Comparison of ENCODE assay signal across 1 cellular context in the genomic region with DNA sequence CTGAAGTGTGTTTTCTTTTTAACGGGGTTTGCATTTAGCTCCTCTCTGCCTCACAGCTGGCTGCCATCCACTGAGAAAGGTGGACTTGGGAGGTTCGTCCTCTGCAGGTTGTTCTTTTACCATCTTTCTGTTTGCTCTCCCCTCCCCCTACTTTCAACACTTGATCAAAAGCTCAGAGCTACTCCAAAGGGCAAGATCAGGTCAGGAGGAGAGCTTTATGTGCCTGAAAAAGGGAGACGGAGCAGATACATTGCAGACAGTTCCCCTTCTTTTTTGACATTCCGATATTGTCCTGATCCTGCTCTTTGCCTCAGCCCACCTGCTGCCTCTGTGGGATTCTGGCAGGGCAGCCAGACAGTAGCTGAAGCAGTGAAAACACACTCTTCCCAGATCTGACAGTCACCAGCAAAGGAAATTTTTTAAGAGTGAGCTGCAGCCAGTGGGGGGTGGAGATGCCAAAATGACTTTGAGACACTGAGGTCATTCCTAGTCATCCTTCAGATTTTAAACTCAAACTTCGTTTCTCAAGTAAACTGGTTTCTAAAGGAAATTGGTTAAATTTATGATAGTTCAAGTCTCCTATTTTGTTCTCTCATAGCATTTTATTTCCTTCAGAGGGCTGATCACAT.
TF ChIP-seq lines count a peak whose summit lies in the region.

No MANE protein-coding gene starts in this region.

TF ChIP-seq in HepG2, 621 proteins besides CTCF, POLR2A, EP300 and RAD21 (continued from another document and continues in another):
- TF ChIP-seq, protein P1, sequence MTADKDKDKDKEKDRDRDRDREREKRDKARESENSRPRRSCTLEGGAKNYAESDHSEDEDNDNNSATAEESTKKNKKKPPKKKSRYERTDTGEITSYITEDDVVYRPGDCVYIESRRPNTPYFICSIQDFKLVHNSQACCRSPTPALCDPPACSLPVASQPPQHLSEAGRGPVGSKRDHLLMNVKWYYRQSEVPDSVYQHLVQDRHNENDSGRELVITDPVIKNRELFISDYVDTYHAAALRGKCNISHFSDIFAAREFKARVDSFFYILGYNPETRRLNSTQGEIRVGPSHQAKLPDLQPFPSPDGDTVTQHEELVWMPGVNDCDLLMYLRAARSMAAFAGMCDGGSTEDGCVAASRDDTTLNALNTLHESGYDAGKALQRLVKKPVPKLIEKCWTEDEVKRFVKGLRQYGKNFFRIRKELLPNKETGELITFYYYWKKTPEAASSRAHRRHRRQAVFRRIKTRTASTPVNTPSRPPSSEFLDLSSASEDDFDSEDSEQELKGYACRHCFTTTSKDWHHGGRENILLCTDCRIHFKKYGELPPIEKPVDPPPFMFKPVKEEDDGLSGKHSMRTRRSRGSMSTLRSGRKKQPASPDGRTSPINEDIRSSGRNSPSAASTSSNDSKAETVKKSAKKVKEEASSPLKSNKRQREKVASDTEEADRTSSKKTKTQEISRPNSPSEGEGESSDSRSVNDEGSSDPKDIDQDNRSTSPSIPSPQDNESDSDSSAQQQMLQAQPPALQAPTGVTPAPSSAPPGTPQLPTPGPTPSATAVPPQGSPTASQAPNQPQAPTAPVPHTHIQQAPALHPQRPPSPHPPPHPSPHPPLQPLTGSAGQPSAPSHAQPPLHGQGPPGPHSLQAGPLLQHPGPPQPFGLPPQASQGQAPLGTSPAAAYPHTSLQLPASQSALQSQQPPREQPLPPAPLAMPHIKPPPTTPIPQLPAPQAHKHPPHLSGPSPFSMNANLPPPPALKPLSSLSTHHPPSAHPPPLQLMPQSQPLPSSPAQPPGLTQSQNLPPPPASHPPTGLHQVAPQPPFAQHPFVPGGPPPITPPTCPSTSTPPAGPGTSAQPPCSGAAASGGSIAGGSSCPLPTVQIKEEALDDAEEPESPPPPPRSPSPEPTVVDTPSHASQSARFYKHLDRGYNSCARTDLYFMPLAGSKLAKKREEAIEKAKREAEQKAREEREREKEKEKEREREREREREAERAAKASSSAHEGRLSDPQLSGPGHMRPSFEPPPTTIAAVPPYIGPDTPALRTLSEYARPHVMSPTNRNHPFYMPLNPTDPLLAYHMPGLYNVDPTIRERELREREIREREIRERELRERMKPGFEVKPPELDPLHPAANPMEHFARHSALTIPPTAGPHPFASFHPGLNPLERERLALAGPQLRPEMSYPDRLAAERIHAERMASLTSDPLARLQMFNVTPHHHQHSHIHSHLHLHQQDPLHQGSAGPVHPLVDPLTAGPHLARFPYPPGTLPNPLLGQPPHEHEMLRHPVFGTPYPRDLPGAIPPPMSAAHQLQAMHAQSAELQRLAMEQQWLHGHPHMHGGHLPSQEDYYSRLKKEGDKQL (CRISPR knock-in tag; IDR thresholded peaks at IDR 0.05; ENCODE audit: low read depth), result peak; percentile 69; the same call in 1 of the 2 replicates
- TF ChIP-seq, protein P2, sequence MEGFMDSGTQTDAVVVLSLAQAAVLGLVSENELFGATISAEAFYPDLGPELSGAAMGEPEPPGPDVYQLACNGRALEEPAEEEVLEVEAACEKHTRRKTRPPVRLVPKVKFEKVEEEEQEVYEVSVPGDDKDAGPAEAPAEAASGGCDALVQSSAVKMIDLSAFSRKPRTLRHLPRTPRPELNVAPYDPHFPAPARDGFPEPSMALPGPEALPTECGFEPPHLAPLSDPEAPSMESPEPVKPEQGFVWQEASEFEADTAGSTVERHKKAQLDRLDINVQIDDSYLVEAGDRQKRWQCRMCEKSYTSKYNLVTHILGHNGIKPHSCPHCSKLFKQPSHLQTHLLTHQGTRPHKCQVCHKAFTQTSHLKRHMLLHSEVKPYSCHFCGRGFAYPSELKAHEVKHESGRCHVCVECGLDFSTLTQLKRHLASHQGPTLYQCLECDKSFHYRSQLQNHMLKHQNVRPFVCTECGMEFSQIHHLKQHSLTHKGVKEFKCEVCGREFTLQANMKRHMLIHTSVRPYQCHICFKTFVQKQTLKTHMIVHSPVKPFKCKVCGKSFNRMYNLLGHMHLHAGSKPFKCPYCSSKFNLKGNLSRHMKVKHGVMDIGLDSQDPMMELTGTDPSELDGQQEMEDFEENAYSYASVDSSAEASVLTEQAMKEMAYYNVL (CRISPR knock-in tag; IDR thresholded peaks at IDR 0.05; ENCODE audit: borderline replicate concordance), result peak; percentile 99
- TF ChIP-seq, protein P3, sequence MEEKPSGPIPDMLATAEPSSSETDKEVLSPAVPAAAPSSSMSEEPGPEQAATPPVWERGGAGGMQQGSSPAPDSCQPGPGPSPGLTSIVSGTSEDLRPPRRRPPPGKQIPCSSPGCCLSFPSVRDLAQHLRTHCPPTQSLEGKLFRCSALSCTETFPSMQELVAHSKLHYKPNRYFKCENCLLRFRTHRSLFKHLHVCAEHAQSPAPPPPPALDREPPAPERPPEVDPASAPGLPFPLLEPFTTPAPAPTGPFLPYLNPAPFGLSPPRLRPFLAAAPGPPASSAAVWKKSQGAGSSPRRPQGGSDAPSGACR (CRISPR knock-in tag; IDR thresholded peaks at IDR 0.05), result peak; percentile 63; the same call in 1 of the 2 replicates
- TF ChIP-seq, protein P4, sequence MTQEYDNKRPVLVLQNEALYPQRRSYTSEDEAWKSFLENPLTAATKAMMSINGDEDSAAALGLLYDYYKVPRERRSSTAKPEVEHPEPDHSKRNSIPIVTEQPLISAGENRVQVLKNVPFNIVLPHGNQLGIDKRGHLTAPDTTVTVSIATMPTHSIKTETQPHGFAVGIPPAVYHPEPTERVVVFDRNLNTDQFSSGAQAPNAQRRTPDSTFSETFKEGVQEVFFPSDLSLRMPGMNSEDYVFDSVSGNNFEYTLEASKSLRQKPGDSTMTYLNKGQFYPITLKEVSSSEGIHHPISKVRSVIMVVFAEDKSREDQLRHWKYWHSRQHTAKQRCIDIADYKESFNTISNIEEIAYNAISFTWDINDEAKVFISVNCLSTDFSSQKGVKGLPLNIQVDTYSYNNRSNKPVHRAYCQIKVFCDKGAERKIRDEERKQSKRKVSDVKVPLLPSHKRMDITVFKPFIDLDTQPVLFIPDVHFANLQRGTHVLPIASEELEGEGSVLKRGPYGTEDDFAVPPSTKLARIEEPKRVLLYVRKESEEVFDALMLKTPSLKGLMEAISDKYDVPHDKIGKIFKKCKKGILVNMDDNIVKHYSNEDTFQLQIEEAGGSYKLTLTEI (CRISPR knock-in tag; conservative IDR thresholded peaks at IDR 0.05), result no peak
- TF ChIP-seq HNF4G (IDR thresholded peaks at IDR 0.05; ENCODE audit: borderline replicate concordance, low read depth, low read length) (peak; percentile 93), HNF4G (CRISPR knock-in tag; IDR thresholded peaks at IDR 0.05; ENCODE audit: borderline replicate concordance, low read depth) (0 out of 2 replicates have a peak, but pooled peaks have one; percentile 35), ISL2 (CRISPR knock-in tag; IDR thresholded peaks at IDR 0.05) (peak; percentile 90), ETV5 (CRISPR knock-in tag; IDR thresholded peaks at IDR 0.05; ENCODE audit: borderline replicate concordance) (peak; percentile 33; the same call in 1 of the 2 replicates), CBX1 (IDR thresholded peaks at IDR 0.05; ENCODE audit: low read depth) (peak; percentile 88), SALL2 (CRISPR knock-in tag; IDR thresholded peaks at IDR 0.05) (peak; percentile 14; the same call in 1 of the 2 replicates), RBAK (CRISPR knock-in tag; IDR thresholded peaks at IDR 0.05) (peak; percentile 61; the same call in 1 of the 2 replicates), U2AF2 (IDR thresholded peaks at IDR 0.05; ENCODE audit: low read depth, low read length) (no peak), ZMYM2 (CRISPR knock-in tag; IDR thresholded peaks at IDR 0.05) (peak; percentile 55; the same call in 1 of the 2 replicates), SAP130 (CRISPR knock-in tag; IDR thresholded peaks at IDR 0.05; ENCODE audit: low read depth) (peak; percentile 61), NR2F1 (CRISPR knock-in tag; IDR thresholded peaks at IDR 0.05) (peak in 1 of 2 experiments; percentile 80; a peak in 2 of 4 replicates), ZNF484 (CRISPR knock-in tag; IDR thresholded peaks at IDR 0.05; ENCODE audit: borderline replicate concordance, low read depth) (no peak), ZNF264 (CRISPR knock-in tag; IDR thresholded peaks at IDR 0.05) (no peak; the same call in 1 of the 2 replicates), DMAP1 (CRISPR knock-in tag; IDR thresholded peaks at IDR 0.05) (peak; percentile 77), SP5 (CRISPR knock-in tag; IDR thresholded peaks at IDR 0.05; ENCODE audit: borderline replicate concordance, low read depth) (peak; percentile 59; the same call in 1 of the 2 replicates), TCF7 (IDR thresholded peaks at IDR 0.05; ENCODE audit: low read depth) (peak; percentile 85), YY1 (IDR thresholded peaks at IDR 0.05; ENCODE audit: insufficient read depth, insufficient replicate concordance, low read depth, low read length) (peak; percentile 11), SALL1 (CRISPR knock-in tag; IDR thresholded peaks at IDR 0.05) (peak; percentile 89), PITX1 (CRISPR knock-in tag; IDR thresholded peaks at IDR 0.05) (peak; percentile 90)
- TF ChIP-seq, protein P5, sequence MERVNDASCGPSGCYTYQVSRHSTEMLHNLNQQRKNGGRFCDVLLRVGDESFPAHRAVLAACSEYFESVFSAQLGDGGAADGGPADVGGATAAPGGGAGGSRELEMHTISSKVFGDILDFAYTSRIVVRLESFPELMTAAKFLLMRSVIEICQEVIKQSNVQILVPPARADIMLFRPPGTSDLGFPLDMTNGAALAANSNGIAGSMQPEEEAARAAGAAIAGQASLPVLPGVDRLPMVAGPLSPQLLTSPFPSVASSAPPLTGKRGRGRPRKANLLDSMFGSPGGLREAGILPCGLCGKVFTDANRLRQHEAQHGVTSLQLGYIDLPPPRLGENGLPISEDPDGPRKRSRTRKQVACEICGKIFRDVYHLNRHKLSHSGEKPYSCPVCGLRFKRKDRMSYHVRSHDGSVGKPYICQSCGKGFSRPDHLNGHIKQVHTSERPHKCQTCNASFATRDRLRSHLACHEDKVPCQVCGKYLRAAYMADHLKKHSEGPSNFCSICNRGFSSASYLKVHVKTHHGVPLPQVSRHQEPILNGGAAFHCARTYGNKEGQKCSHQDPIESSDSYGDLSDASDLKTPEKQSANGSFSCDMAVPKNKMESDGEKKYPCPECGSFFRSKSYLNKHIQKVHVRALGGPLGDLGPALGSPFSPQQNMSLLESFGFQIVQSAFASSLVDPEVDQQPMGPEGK (CRISPR knock-in tag; IDR thresholded peaks at IDR 0.05), result peak; percentile 52; the same call in 1 of the 2 replicates
- TF ChIP-seq, protein P6, sequence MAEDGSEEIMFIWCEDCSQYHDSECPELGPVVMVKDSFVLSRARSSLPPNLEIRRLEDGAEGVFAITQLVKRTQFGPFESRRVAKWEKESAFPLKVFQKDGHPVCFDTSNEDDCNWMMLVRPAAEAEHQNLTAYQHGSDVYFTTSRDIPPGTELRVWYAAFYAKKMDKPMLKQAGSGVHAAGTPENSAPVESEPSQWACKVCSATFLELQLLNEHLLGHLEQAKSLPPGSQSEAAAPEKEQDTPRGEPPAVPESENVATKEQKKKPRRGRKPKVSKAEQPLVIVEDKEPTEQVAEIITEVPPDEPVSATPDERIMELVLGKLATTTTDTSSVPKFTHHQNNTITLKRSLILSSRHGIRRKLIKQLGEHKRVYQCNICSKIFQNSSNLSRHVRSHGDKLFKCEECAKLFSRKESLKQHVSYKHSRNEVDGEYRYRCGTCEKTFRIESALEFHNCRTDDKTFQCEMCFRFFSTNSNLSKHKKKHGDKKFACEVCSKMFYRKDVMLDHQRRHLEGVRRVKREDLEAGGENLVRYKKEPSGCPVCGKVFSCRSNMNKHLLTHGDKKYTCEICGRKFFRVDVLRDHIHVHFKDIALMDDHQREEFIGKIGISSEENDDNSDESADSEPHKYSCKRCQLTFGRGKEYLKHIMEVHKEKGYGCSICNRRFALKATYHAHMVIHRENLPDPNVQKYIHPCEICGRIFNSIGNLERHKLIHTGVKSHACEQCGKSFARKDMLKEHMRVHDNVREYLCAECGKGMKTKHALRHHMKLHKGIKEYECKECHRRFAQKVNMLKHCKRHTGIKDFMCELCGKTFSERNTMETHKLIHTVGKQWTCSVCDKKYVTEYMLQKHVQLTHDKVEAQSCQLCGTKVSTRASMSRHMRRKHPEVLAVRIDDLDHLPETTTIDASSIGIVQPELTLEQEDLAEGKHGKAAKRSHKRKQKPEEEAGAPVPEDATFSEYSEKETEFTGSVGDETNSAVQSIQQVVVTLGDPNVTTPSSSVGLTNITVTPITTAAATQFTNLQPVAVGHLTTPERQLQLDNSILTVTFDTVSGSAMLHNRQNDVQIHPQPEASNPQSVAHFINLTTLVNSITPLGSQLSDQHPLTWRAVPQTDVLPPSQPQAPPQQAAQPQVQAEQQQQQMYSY (CRISPR knock-in tag; IDR thresholded peaks at IDR 0.05), result peak; percentile 86
- TF ChIP-seq, protein P7, sequence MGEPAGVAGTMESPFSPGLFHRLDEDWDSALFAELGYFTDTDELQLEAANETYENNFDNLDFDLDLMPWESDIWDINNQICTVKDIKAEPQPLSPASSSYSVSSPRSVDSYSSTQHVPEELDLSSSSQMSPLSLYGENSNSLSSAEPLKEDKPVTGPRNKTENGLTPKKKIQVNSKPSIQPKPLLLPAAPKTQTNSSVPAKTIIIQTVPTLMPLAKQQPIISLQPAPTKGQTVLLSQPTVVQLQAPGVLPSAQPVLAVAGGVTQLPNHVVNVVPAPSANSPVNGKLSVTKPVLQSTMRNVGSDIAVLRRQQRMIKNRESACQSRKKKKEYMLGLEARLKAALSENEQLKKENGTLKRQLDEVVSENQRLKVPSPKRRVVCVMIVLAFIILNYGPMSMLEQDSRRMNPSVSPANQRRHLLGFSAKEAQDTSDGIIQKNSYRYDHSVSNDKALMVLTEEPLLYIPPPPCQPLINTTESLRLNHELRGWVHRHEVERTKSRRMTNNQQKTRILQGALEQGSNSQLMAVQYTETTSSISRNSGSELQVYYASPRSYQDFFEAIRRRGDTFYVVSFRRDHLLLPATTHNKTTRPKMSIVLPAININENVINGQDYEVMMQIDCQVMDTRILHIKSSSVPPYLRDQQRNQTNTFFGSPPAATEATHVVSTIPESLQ (CRISPR knock-in tag; conservative IDR thresholded peaks at IDR 0.05), result no peak
- TF ChIP-seq, protein P8, sequence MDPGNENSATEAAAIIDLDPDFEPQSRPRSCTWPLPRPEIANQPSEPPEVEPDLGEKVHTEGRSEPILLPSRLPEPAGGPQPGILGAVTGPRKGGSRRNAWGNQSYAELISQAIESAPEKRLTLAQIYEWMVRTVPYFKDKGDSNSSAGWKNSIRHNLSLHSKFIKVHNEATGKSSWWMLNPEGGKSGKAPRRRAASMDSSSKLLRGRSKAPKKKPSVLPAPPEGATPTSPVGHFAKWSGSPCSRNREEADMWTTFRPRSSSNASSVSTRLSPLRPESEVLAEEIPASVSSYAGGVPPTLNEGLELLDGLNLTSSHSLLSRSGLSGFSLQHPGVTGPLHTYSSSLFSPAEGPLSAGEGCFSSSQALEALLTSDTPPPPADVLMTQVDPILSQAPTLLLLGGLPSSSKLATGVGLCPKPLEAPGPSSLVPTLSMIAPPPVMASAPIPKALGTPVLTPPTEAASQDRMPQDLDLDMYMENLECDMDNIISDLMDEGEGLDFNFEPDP (CRISPR knock-in tag; conservative IDR thresholded peaks at IDR 0.05), result 0 out of 2 replicates have a peak, but pooled peaks have one; percentile 93
- TF ChIP-seq, protein P9, sequence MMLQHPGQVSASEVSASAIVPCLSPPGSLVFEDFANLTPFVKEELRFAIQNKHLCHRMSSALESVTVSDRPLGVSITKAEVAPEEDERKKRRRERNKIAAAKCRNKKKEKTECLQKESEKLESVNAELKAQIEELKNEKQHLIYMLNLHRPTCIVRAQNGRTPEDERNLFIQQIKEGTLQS (CRISPR knock-in tag; IDR thresholded peaks at IDR 0.05), result no peak
- TF ChIP-seq, protein P10, sequence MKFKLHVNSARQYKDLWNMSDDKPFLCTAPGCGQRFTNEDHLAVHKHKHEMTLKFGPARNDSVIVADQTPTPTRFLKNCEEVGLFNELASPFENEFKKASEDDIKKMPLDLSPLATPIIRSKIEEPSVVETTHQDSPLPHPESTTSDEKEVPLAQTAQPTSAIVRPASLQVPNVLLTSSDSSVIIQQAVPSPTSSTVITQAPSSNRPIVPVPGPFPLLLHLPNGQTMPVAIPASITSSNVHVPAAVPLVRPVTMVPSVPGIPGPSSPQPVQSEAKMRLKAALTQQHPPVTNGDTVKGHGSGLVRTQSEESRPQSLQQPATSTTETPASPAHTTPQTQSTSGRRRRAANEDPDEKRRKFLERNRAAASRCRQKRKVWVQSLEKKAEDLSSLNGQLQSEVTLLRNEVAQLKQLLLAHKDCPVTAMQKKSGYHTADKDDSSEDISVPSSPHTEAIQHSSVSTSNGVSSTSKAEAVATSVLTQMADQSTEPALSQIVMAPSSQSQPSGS (CRISPR knock-in tag; IDR thresholded peaks at IDR 0.05), result peak; percentile 62; the same call in 1 of the 2 replicates
